Comparison of ENCODE assay signal across 11 cellular contexts in genomic region chr17:8488931-8489330, GRCh38. TPM values are rescaled to one million over a fixed set of nuclear protein-coding genes. Genes with fewer than 3 reads are reported as not detected.
DNase-seq lines count a peak whose midpoint lies in the region; ATAC-seq, FAIRE-seq and TF ChIP-seq lines count a peak whose summit lies in the region.
"Had no signal": no experiment of that assay in that cellular context is flagged by ENCODE, and none has a peak within 500 bp of the region (broad histone marks: within the 10 kb centered on the region; RNA-seq: fewer than 3 reads in every experiment).

No MANE protein-coding gene starts in this region.

- H3K4me3 Mint-ChIP-seq in T-cell: no peak overlapping the region
- no peak overlapping the region for H3K4me3 Mint-ChIP-seq in Calu3 (ENCODE audit: low read depth, unreplicated experiment)
- H3K4me3 Mint-ChIP-seq: central memory CD8-positive, alpha-beta T cell; natural killer cell treated with Interleukin-12 subunit alpha and Interleukin-12 subunit beta and Interleukin-15 and Interleukin-18, amount 100 ng/mL, for 72 hours had no signal

- H3K4me1 ChIP-seq in cardiac muscle cell (ENCODE audit: low read depth) (no peaks in the 10 kb centered on the region), tibial nerve (peaks cover 0 to 6% (median 0%) of the 10 kb centered on the region in 4 donors)

- H3K36me3 ChIP-seq in cardiac muscle cell: peaks cover 74% of the 10 kb centered on the region
- peaks cover 0 to 87% (median 0%) of the 10 kb centered on the region in 3 donors for H3K36me3 ChIP-seq in tibial nerve

- CTCF ChIA-PET in T-cell (lab: Charles Lee): no interaction called here
- CTCF ChIA-PET in Calu3 (lab: Charles Lee): no interaction called here

- H3K36me3 Mint-ChIP-seq in T-cell (peaks cover 36% of the 10 kb centered on the region), Calu3 (ENCODE audit: insufficient read depth, unreplicated experiment) (peaks cover 18% of the 10 kb centered on the region)

- no peaks in the 10 kb centered on the region for H3K9me3 ChIP-seq in cardiac muscle cell (ENCODE audit: low read depth)
- peaks cover 0 to 10% (median 0%) of the 10 kb centered on the region in 4 donors for H3K9me3 ChIP-seq in tibial nerve

- WGBS in tibial nerve, 2 donors: 50 to 60% methylated on average over 4 of the region's 4 CpGs

- DNase-seq in H54 (ENCODE audit: insufficient read length, low spot score) (peak; percentile 61), amniotic epithelial cell (ENCODE audit: low read depth) (peak; percentile 98), cardiac muscle cell (ENCODE audit: low read depth in 1 of 2, low spot score in 1 of 2) (peak in 1 of 2 donors; percentile 94), sciatic nerve (ENCODE audit: low spot score) (no peak), T-cell (no peak), tibial nerve (ENCODE audit: low spot score in 2 of 2) (no peak), Calu3 (no peak)
- DNase-seq: NCI-H1436 had no signal

- POLR2A ChIA-PET in T-cell (lab: Charles Lee): no interaction called here

- no peaks in the 10 kb centered on the region for H3K27me3 Mint-ChIP-seq in T-cell
- no peaks in the 10 kb centered on the region for H3K27me3 Mint-ChIP-seq in Calu3 (ENCODE audit: unreplicated experiment)
- H3K27me3 Mint-ChIP-seq: central memory CD8-positive, alpha-beta T cell; natural killer cell treated with Interleukin-12 subunit alpha and Interleukin-12 subunit beta and Interleukin-15 and Interleukin-18, amount 100 ng/mL, for 72 hours had no signal

- H3K27ac ChIP-seq in cardiac muscle cell (peak overlapping the region; percentile 39), tibial nerve (peak overlapping the region in 2 of 4 donors; percentile 25 to 47)

- FAIRE-seq in H54 (lab: Jason Lieb, UNC): peak; percentile 80

- no peak overlapping the region for H3K4me3 ChIP-seq in cardiac muscle cell
- H3K4me3 ChIP-seq in tibial nerve: no peak overlapping the region

- H3K9me3 Mint-ChIP-seq in T-cell: peaks cover 0 to 7% (median 5%) of the 10 kb centered on the region in 3 donors
- H3K9me3 Mint-ChIP-seq in Calu3 (ENCODE audit: low read depth, unreplicated experiment): no peaks in the 10 kb centered on the region
- H3K9me3 Mint-ChIP-seq: central memory CD8-positive, alpha-beta T cell; natural killer cell treated with Interleukin-12 subunit alpha and Interleukin-12 subunit beta and Interleukin-15 and Interleukin-18, amount 100 ng/mL, for 72 hours had no signal

- H3K4me1 Mint-ChIP-seq in T-cell (no peaks in the 10 kb centered on the region), Calu3 (ENCODE audit: low read depth, unreplicated experiment) (no peaks in the 10 kb centered on the region)
- H3K4me1 Mint-ChIP-seq: central memory CD8-positive, alpha-beta T cell had no signal

- ATAC-seq in sciatic nerve (peak; percentile 96), T-cell (replicated peaks in 1 of 4) (no peak), HG03025 (IDR thresholded peaks at IDR 0.05; ENCODE audit: low FRiP score, unreplicated experiment) (no peak)

- no peak for TF ChIP-seq POLR2A in H54 (IDR thresholded peaks at IDR 0.05; ENCODE audit: low read depth, low read length)
- TF ChIP-seq POLR2A in tibial nerve (IDR thresholded peaks at IDR 0.05): no peak

- H3K27ac Mint-ChIP-seq in T-cell (no peak overlapping the region), Calu3 (ENCODE audit: unreplicated experiment) (no peak overlapping the region)
- H3K27ac Mint-ChIP-seq: natural killer cell treated with Interleukin-12 subunit alpha and Interleukin-12 subunit beta and Interleukin-15 and Interleukin-18, amount 100 ng/mL, for 72 hours had no signal

- BruUV-seq in Calu3 (replicated peaks; lab: Mats Ljungman, UMichigan): no TSS peak

- intact Hi-C loops in sciatic nerve (cut with DNase I): no loop called here
- intact Hi-C loops in Calu3 (cut with micrococcal nuclease; ENCODE audit: unreplicated experiment): no loop called here

- no peak for TF ChIP-seq EP300 in tibial nerve (IDR thresholded peaks at IDR 0.05)

- peak; percentile 24 for TF ChIP-seq CTCF in cardiac muscle cell (IDR thresholded peaks at IDR 0.05; ENCODE audit: low read depth, low read length)
- no peak for TF ChIP-seq CTCF in tibial nerve (IDR thresholded peaks at IDR 0.05)
- no peak for TF ChIP-seq CTCF in Calu3 (IDR thresholded peaks at IDR 0.05; ENCODE audit: unreplicated experiment)

- H3K27me3 ChIP-seq in cardiac muscle cell: no peaks in the 10 kb centered on the region
- no peaks in the 10 kb centered on the region for H3K27me3 ChIP-seq in tibial nerve

RNA-seq across cellular contexts. Expression of gene NDEL1, which starts 53.2 kb away (rescaled TPM):
- total RNA-seq in cardiac muscle cell (34.8 and 47.3 TPM in 2 replicates), sciatic nerve (86.7 TPM), T-cell (100 to 1,000 TPM in 2 of 5 donors, 10 to 100 TPM in 3; 83.4 to 241 (median 99.0) TPM), tibial nerve (100 to 1,000 TPM in 1 of 4 donors, 10 to 100 TPM in 3; 63.6 to 102 (median 84.1) TPM), Calu3 (2022) (40.5 and 40.8 TPM in 2 replicates)
- polyA plus RNA-seq in cardiac muscle cell: 21.3 and 25.7 TPM in 2 replicates

Comparison
In these comparisons a context has a peak if more than half of its experiments do, and no peak if none do; other contexts are left out.
1. DNase-seq: peak in H54 (single experiment) and amniotic epithelial cell (single experiment); none in sciatic nerve (single experiment), T-cell (0 of 34), tibial nerve (0 of 2) and Calu3 (single experiment).